Comparison of ENCODE assay signal across 13 cellular contexts in genomic region chr1:107477233-107477632, GRCh38.
A peak's percentile ranks its signal among the peaks of the same experiment; 100 is the strongest.
DNase-seq lines count a peak whose midpoint lies in the region; ATAC-seq, FAIRE-seq and TF ChIP-seq lines count a peak whose summit lies in the region.
"Had no signal": no experiment of that assay in that cellular context is flagged by ENCODE, and none has a peak within 500 bp of the region (broad histone marks: within the 10 kb centered on the region; RNA-seq: fewer than 3 reads in every experiment).

No MANE protein-coding gene starts in this region.

- H3K4me3 ChIP-seq in mammary epithelial cell (replicated peaks in 1 of 3; ENCODE audit: insufficient read depth in 1 of 3, low read depth in 2 of 3, low read length in 3 of 3) (no peak overlapping the region), Loucy (ENCODE audit: low read length, poor library complexity, severe bottlenecking) (no peak overlapping the region), K562 (no peak overlapping the region), smooth muscle cell (no peak overlapping the region), thyroid gland (replicated peaks in 1 of 3) (no peak overlapping the region)
- H3K4me3 ChIP-seq: uterus had no signal

- H3K27me3 ChIP-seq in mammary epithelial cell (ENCODE audit: insufficient read depth, low read length) (no peaks in the 10 kb centered on the region), Loucy (ENCODE audit: insufficient read depth, low read length, poor library complexity, severe bottlenecking) (peaks cover under 1% of the 10 kb centered on the region), K562 (ENCODE audit: control insufficient read depth in 2 of 2, insufficient read depth in 2 of 2, low read length in 2 of 2) (no peaks in the 10 kb centered on the region), smooth muscle cell (ENCODE audit: low read depth) (no peaks in the 10 kb centered on the region), thyroid gland (no peaks in the 10 kb centered on the region)
- H3K27me3 ChIP-seq: uterus had no signal

- ATAC-seq in K562 (no peak), HG03521 (IDR thresholded peaks at IDR 0.05; ENCODE audit: unreplicated experiment) (no peak)
- ATAC-seq: activated T-cell treated with anti-CD3 and anti-CD28 coated beads, Interleukin-2, amount 50 U/mL, for 72 hours had no signal

- intact Hi-C loops in MCF 10A (cut with micrococcal nuclease), result no loop called here
- intact Hi-C loops in mammary epithelial cell (cut with micrococcal nuclease), result no loop called here
- intact Hi-C loops in K562 (cut with micrococcal nuclease), result no loop called here
- intact Hi-C loops in thyroid gland (cut with DNase I), result no loop called here

- in situ Hi-C loops in mammary epithelial cell (cut with MboI; ENCODE audit: low sequenced_read_pairs in 2 of 2) (no loop called here), K562 (cut with MboI) (no loop called here)

- dilution Hi-C loops in mammary epithelial cell (cut with HindIII; ENCODE audit: low sequenced_read_pairs), result no loop called here

- POLR2A ChIA-PET in MCF 10A (lab: Yijun Ruan, JAX), result no interaction called here
- POLR2A ChIA-PET in K562 (lab: Yijun Ruan, JAX), result no interaction called here

- no peaks in the 10 kb centered on the region for H3K79me2 ChIP-seq in mammary epithelial cell (ENCODE audit: insufficient read depth, low read length)
- no peaks in the 10 kb centered on the region for H3K79me2 ChIP-seq in Loucy (ENCODE audit: insufficient read depth, low read length)
- H3K79me2 ChIP-seq in K562 (ENCODE audit: control insufficient read depth, insufficient read depth, low read length), result no peaks in the 10 kb centered on the region
- H3K79me2 ChIP-seq in smooth muscle cell (ENCODE audit: low read depth), result no peaks in the 10 kb centered on the region

- no peak for FAIRE-seq in K562 (lab: Jason Lieb, UNC)

- H3K9me2 ChIP-seq in Loucy (replicated peaks; ENCODE audit: low read depth, low read length), result no peaks in the 10 kb centered on the region

- H3K4me1 Mint-ChIP-seq in MCF 10A (ENCODE audit: insufficient read depth, unreplicated experiment), result peaks cover 18% of the 10 kb centered on the region

- H3K36me3 Mint-ChIP-seq in MCF 10A (ENCODE audit: insufficient read depth, unreplicated experiment), result no peaks in the 10 kb centered on the region
- H3K36me3 Mint-ChIP-seq: CD14-positive monocyte had no signal

- H3K4me2 ChIP-seq in mammary epithelial cell (ENCODE audit: insufficient read depth, low read depth, low read length) (no peak overlapping the region), Loucy (ENCODE audit: low read depth, low read length, poor library complexity, severe bottlenecking) (no peak overlapping the region), K562 (ENCODE audit: insufficient read depth, low read length) (no peak overlapping the region), smooth muscle cell (no peak overlapping the region)

- no peaks in the 10 kb centered on the region for H3K27me3 Mint-ChIP-seq in MCF 10A (ENCODE audit: insufficient read depth, unreplicated experiment)
- H3K27me3 Mint-ChIP-seq: IgD-negative memory B cell had no signal

- H3K9me3 ChIP-seq in mammary epithelial cell (replicated peaks; ENCODE audit: insufficient read depth, low read length) (no peaks in the 10 kb centered on the region), Loucy (ENCODE audit: insufficient read depth, low read depth, low read length) (no peaks in the 10 kb centered on the region), K562 (replicated peaks; ENCODE audit: control insufficient read depth, insufficient read depth, low read depth, low read length) (no peaks in the 10 kb centered on the region), smooth muscle cell (replicated peaks; ENCODE audit: low read depth) (no peaks in the 10 kb centered on the region), thyroid gland (no peaks in the 10 kb centered on the region)
- H3K9me3 ChIP-seq: uterus had no signal

- CTCF ChIA-PET in MCF 10A (lab: Yijun Ruan, JAX), result interaction anchor here (1.2 to 1.9 kb wide), 6 partner anchors 9 to 54 kb away, joined by 4 to 9 read pairs (median 6); no protein-coding TSS in a partner anchor
- CTCF ChIA-PET in mammary epithelial cell (lab: Charles Lee; ENCODE audit: low non-redundant PET), result interaction anchor here (0.6 kb wide), 1 partner anchor 170 kb away, joined by 4 read pairs; no protein-coding TSS in a partner anchor
- CTCF ChIA-PET in K562 (lab: Yijun Ruan, JAX; ENCODE audit: low intra/inter-chr PET ratio), result no interaction called here

- TF ChIP-seq CTCF in MCF 10A (IDR thresholded peaks at IDR 0.05; ENCODE audit: unreplicated experiment) (peak; percentile 22), mammary epithelial cell (conservative IDR thresholded peaks at IDR 0.05 in 1 of 2, IDR thresholded peaks at IDR 0.05 in 1 of 2; ENCODE audit: extremely low read depth in 1 of 2, insufficient read depth in 1 of 2, low read depth in 1 of 2, low read length in 2 of 2) (peak in 1 of 2 donors; percentile 21), Loucy (conservative IDR thresholded peaks at IDR 0.05; ENCODE audit: low read length) (peak; percentile 75), K562 (IDR thresholded peaks at IDR 0.05 in 2 of 3, conservative IDR thresholded peaks at IDR 0.05 in 1 of 3; ENCODE audit: insufficient read depth in 2 of 3, low read depth in 1 of 3, low read length in 3 of 3) (0 out of 6 replicates have a peak, but pooled peaks of 1 of the 3 experiments have one; percentile 25), smooth muscle cell (IDR thresholded peaks at IDR 0.05; ENCODE audit: borderline replicate concordance, insufficient read depth, poor library complexity, severe bottlenecking) (peak; percentile 6), thyroid gland (IDR thresholded peaks at IDR 0.05) (no peak)

- H3K4me1 ChIP-seq in mammary epithelial cell (ENCODE audit: insufficient read depth, low read length), result no peaks in the 10 kb centered on the region
- no peaks in the 10 kb centered on the region for H3K4me1 ChIP-seq in Loucy (ENCODE audit: insufficient read depth, low read length, poor library complexity, severe bottlenecking)
- no peaks in the 10 kb centered on the region for H3K4me1 ChIP-seq in K562 (replicated peaks in 1 of 2; ENCODE audit: control insufficient read depth in 2 of 2, insufficient read depth in 2 of 2, low read length in 2 of 2)
- H3K4me1 ChIP-seq in smooth muscle cell (ENCODE audit: low read depth), result no peaks in the 10 kb centered on the region
- no peaks in the 10 kb centered on the region for H3K4me1 ChIP-seq in thyroid gland

- DNase-seq in MCF 10A (ENCODE audit: unreplicated experiment) (no peak), mammary epithelial cell (no peak), K562 (ENCODE audit: extremely low read depth in 1 of 4, low spot score in 3 of 4) (peak in 3 of 4 experiments; percentile 19 to 27 (median 26)), smooth muscle cell (lab: John Stamatoyannopoulos, UW; ENCODE audit: unreplicated experiment) (no peak), NCI-H510A (lab: John Stamatoyannopoulos, UW) (no peak), thyroid gland (no peak)
- DNase-seq: uterus had no signal

- H3K27ac ChIP-seq in mammary epithelial cell (ENCODE audit: insufficient read depth, low read depth, low read length) (no peak overlapping the region), K562 (ENCODE audit: extremely low read depth, low read depth, low read length) (no peak overlapping the region), smooth muscle cell (ENCODE audit: low read depth) (no peak overlapping the region), thyroid gland (no peak overlapping the region)
- H3K27ac ChIP-seq: uterus had no signal

- H3F3A ChIP-seq in Loucy (ENCODE audit: low read depth) (no peaks in the 10 kb centered on the region), smooth muscle cell (ENCODE audit: low read depth) (no peaks in the 10 kb centered on the region)

- peaks cover 8% of the 10 kb centered on the region for H3K9me3 Mint-ChIP-seq in MCF 10A (ENCODE audit: unreplicated experiment)
- H3K9me3 Mint-ChIP-seq: activated T-cell treated with anti-CD3 and anti-CD28 coated beads, Interleukin-2, amount 50 U/mL, for 72 hours; central memory CD8-positive, alpha-beta T cell; IgD-negative memory B cell had no signal

- no peak overlapping the region for H2AFZ ChIP-seq in mammary epithelial cell (ENCODE audit: low read depth, low read length)
- H2AFZ ChIP-seq in Loucy (ENCODE audit: low read length), result no peak overlapping the region
- H2AFZ ChIP-seq in K562 (ENCODE audit: low read depth, low read length), result no peak overlapping the region
- no peak overlapping the region for H2AFZ ChIP-seq in smooth muscle cell (ENCODE audit: low read depth)

- H3K36me3 ChIP-seq in mammary epithelial cell (ENCODE audit: insufficient read depth, low read length) (no peaks in the 10 kb centered on the region), Loucy (ENCODE audit: insufficient read depth, low read length) (no peaks in the 10 kb centered on the region), K562 (ENCODE audit: control insufficient read depth, insufficient read depth, low read length) (no peaks in the 10 kb centered on the region), smooth muscle cell (ENCODE audit: low read depth) (no peaks in the 10 kb centered on the region), thyroid gland (no peaks in the 10 kb centered on the region)
- H3K36me3 ChIP-seq: uterus had no signal

- H3K9me1 ChIP-seq in K562 (ENCODE audit: control insufficient read depth, insufficient read depth, low read length), result no peaks in the 10 kb centered on the region

- no peak overlapping the region for H3K27ac Mint-ChIP-seq in MCF 10A (ENCODE audit: low read depth, unreplicated experiment)
- H3K27ac Mint-ChIP-seq: activated T-cell treated with anti-CD3 and anti-CD28 coated beads, Interleukin-2, amount 50 U/mL, for 72 hours; CD14-positive monocyte; IgD-negative memory B cell had no signal

- no TSS peak for BruUV-seq in MCF 10A (replicated peaks; lab: Mats Ljungman, UMichigan)
- BruUV-seq in mammary epithelial cell (replicated peaks; lab: Mats Ljungman, UMichigan), result no TSS peak
- no TSS peak for BruUV-seq in K562 (replicated peaks; lab: Mats Ljungman, UMichigan)

- H3K9ac ChIP-seq in mammary epithelial cell (ENCODE audit: insufficient read depth, low read length), result no peak overlapping the region
- no peak overlapping the region for H3K9ac ChIP-seq in Loucy (ENCODE audit: low read depth, low read length, poor library complexity, severe bottlenecking)
- no peak overlapping the region for H3K9ac ChIP-seq in K562 (ENCODE audit: insufficient read depth in 1 of 2, low read depth in 2 of 2, low read length in 2 of 2)
- H3K9ac ChIP-seq in smooth muscle cell (ENCODE audit: low read depth), result no peak overlapping the region

- TF ChIP-seq EP300 in K562 (IDR thresholded peaks at IDR 0.05; ENCODE audit: low read length), result no peak

- no peak overlapping the region for H3K4me3 Mint-ChIP-seq in MCF 10A (ENCODE audit: unreplicated experiment)
- H3K4me3 Mint-ChIP-seq: activated T-cell treated with anti-CD3 and anti-CD28 coated beads, Interleukin-2, amount 50 U/mL, for 72 hours; CD14-positive monocyte; central memory CD8-positive, alpha-beta T cell; IgD-negative memory B cell had no signal

- no peaks in the 10 kb centered on the region for H4K20me1 ChIP-seq in mammary epithelial cell (ENCODE audit: insufficient read depth, low read length)
- H4K20me1 ChIP-seq in Loucy (ENCODE audit: insufficient read depth, low read length, poor library complexity, severe bottlenecking), result no peaks in the 10 kb centered on the region
- no peaks in the 10 kb centered on the region for H4K20me1 ChIP-seq in K562 (replicated peaks; ENCODE audit: control insufficient read depth, insufficient read depth, low read length)
- no peaks in the 10 kb centered on the region for H4K20me1 ChIP-seq in smooth muscle cell (ENCODE audit: low read depth)

- TF ChIP-seq POLR2A in K562 (conservative IDR thresholded peaks at IDR 0.05) (no peak), thyroid gland (IDR thresholded peaks at IDR 0.05) (no peak)

- 93% methylated on average over 2 of the region's 2 CpGs for WGBS in mammary epithelial cell (ENCODE audit: low coverage, missing lambda C conversion rate)
- WGBS in K562 (ENCODE audit: insufficient coverage, low coverage, missing lambda C conversion rate), result 0% methylated on average over 2 of the region's 2 CpGs
- WGBS in smooth muscle cell (ENCODE audit: low lambda C conversion rate), result 96% methylated on average over 2 of the region's 2 CpGs
- 69 to 90% methylated on average over 2 of the region's 2 CpGs for WGBS in thyroid gland, 2 donors

- TF ChIP-seq RAD21 in K562 (CRISPR knock-in tag; conservative IDR thresholded peaks at IDR 0.05 in 1 of 2, IDR thresholded peaks at IDR 0.05 in 1 of 2), result no peak

Comparison
In these comparisons a context has a peak if more than half of its experiments do, and no peak if none do; other contexts are left out.
1. DNase-seq: peak in K562 (3 of 4); none in MCF 10A (single experiment), mammary epithelial cell (single experiment), smooth muscle cell (single experiment), NCI-H510A (single experiment) and thyroid gland (0 of 2).
2. CTCF ChIP-seq: peak in MCF 10A (single experiment), Loucy (single experiment) and smooth muscle cell (single experiment); none in thyroid gland (0 of 6).